24 cellular contexts compared by ENCODE assay signal in the genomic region with DNA sequence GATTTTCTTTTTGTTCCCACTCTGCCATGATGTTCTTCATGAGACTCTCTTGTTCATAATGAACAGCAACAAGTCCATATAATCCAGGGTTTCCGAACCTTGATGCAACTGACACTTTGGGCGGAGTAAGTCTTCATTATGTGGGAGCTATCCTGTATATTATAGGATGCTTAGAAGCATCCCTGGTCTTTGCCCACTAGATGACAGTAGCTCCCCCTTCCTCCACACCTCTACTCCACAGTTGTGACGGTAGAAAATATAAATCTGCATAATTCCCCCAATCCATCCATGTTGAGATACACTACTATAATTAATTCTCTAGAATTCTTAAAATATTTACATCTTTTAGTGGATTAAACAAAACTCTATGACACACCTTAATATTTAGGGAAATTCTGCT.
DNase-seq lines count a peak whose midpoint lies in the region; ATAC-seq and TF ChIP-seq lines count a peak whose summit lies in the region.
"Had no signal": no experiment of that assay in that cellular context is flagged by ENCODE, and none has a peak within 500 bp of the region (broad histone marks: within the 10 kb centered on the region; RNA-seq: fewer than 3 reads in every experiment).

No MANE protein-coding gene starts in this region.

- no TSS peak for BruUV-seq in MCF 10A (replicated peaks; lab: Mats Ljungman, UMichigan)

- POLR2A ChIA-PET in MCF 10A (lab: Yijun Ruan, JAX): interaction anchor here (0.7 kb wide), 1 partner anchor 80 kb away, joined by 3 read pairs; no protein-coding TSS in a partner anchor

- TF ChIP-seq CTCF in MCF 10A (IDR thresholded peaks at IDR 0.05; ENCODE audit: unreplicated experiment) (peak; percentile 23), breast epithelium (IDR thresholded peaks at IDR 0.05) (no peak), endodermal cell (conservative IDR thresholded peaks at IDR 0.05) (peak; percentile 74), type B pancreatic cell (conservative IDR thresholded peaks at IDR 0.05) (peak; percentile 28), foreskin fibroblast (IDR thresholded peaks at IDR 0.05; ENCODE audit: low read depth, low read length) (no peak)

- WGBS in endodermal cell (ENCODE audit: insufficient coverage in 1 of 2, insufficient read length in 1 of 2), 2 experiments: 61% methylated on average over 3 of the region's 3 CpGs; no CpG with 5 or more reads in 1 of the 2 experiments

- H3K4me1 Mint-ChIP-seq in MCF 10A (ENCODE audit: insufficient read depth, unreplicated experiment) (peaks cover 3% of the 10 kb centered on the region), endodermal cell (no peaks in the 10 kb centered on the region), type B pancreatic cell (ENCODE audit: unreplicated experiment) (peaks cover 12% of the 10 kb centered on the region)
- H3K4me1 Mint-ChIP-seq: activated B cell treated with CpG ODN at 0.5 μM for 24 hours had no signal

- H3K27ac Mint-ChIP-seq in MCF 10A (ENCODE audit: low read depth, unreplicated experiment) (no peak overlapping the region), endodermal cell (no peak overlapping the region), type B pancreatic cell (no peak overlapping the region)
- H3K27ac Mint-ChIP-seq: activated B cell treated with CpG ODN at 0.5 μM for 24 hours; activated naive CD8-positive, alpha-beta T cell; activated T-helper 2 cell treated with anti-CD3 and anti-CD28 coated beads, Interferon-gamma antibody, Interleukin-2, Interleukin-4, amounts not matched to agents 10 μg/mL and 5 μg/mL and 100 μg/mL, durations not matched to agents 14 hours and 24 hours and 36 hours; T-helper 2 cell treated with Interferon-gamma antibody and Interleukin-4, amounts not matched to agents 5 μg/mL and 100 μg/mL, for 36 hours had no signal

- no peaks in the 10 kb centered on the region for H3K36me3 Mint-ChIP-seq in MCF 10A (ENCODE audit: insufficient read depth, unreplicated experiment)
- no peaks in the 10 kb centered on the region for H3K36me3 Mint-ChIP-seq in endodermal cell (ENCODE audit: low read depth)
- no peaks in the 10 kb centered on the region for H3K36me3 Mint-ChIP-seq in type B pancreatic cell
- H3K36me3 Mint-ChIP-seq: activated naive CD8-positive, alpha-beta T cell had no signal

- no peak for TF ChIP-seq POLR2A in breast epithelium (IDR thresholded peaks at IDR 0.05)

- DNase-seq in MCF 10A (ENCODE audit: unreplicated experiment) (peak; percentile 10), breast epithelium (ENCODE audit: low spot score in 2 of 2) (no peak), NCI-H69 (lab: John Stamatoyannopoulos, UW) (peak; percentile 57), endodermal cell (no peak), type B pancreatic cell (ENCODE audit: extremely low spot score, unreplicated experiment) (no peak), A172 (ENCODE audit: low spot score) (no peak), foreskin fibroblast (no peak)
- DNase-seq: activated B cell treated with CpG ODN at 0.5 μM for 24 hours; activated CD4-positive, alpha-beta T cell treated with anti-CD3 and anti-CD28 coated beads, Interleukin-2, amount 50 U/mL, for 48 hours; aorta; caudate nucleus; dermis blood vessel endothelial cell; DMS153; GDM1; mesenchymal stem cell; stimulated activated CD8-positive, alpha-beta memory T cell treated with anti-CD3 and anti-CD28 coated beads, Interleukin-4, amount 100 ng/mL, for 48 hours; stomach; tibial artery had no signal

- ATAC-seq in GM18909 (IDR thresholded peaks at IDR 0.05; ENCODE audit: poor library complexity, unreplicated experiment): no peak

- no peaks in the 10 kb centered on the region for H3K9me3 Mint-ChIP-seq in MCF 10A (ENCODE audit: unreplicated experiment)
- no peaks in the 10 kb centered on the region for H3K9me3 Mint-ChIP-seq in endodermal cell
- H3K9me3 Mint-ChIP-seq in type B pancreatic cell: no peaks in the 10 kb centered on the region
- H3K9me3 Mint-ChIP-seq: T-helper 2 cell treated with Interferon-gamma antibody and Interleukin-4, amounts not matched to agents 5 μg/mL and 100 μg/mL, for 36 hours had no signal

- H3K4me3 ChIP-seq in breast epithelium: no peak overlapping the region
- no peak overlapping the region for H3K4me3 ChIP-seq in endodermal cell (ENCODE audit: low read length)
- no peak overlapping the region for H3K4me3 ChIP-seq in foreskin fibroblast (ENCODE audit: low read depth in 1 of 2, low read length in 2 of 2)
- H3K4me3 ChIP-seq: prostate gland, stomach, tibial artery had no signal

- H3K27ac ChIP-seq in breast epithelium (no peak overlapping the region), endodermal cell (ENCODE audit: low read depth, low read length) (no peak overlapping the region)
- H3K27ac ChIP-seq: neutrophil, prostate gland, stomach, tibial artery had no signal

- H3K4me1 ChIP-seq in breast epithelium (no peaks in the 10 kb centered on the region), endodermal cell (ENCODE audit: control insufficient read depth, insufficient read depth, low read length) (no peaks in the 10 kb centered on the region)
- H3K4me1 ChIP-seq: prostate gland, stomach, tibial artery had no signal

- no peak overlapping the region for H3K4me3 Mint-ChIP-seq in MCF 10A (ENCODE audit: unreplicated experiment)
- H3K4me3 Mint-ChIP-seq in endodermal cell: no peak overlapping the region
- no peak overlapping the region for H3K4me3 Mint-ChIP-seq in type B pancreatic cell
- H3K4me3 Mint-ChIP-seq: activated B cell treated with CpG ODN at 0.5 μM for 24 hours; activated naive CD8-positive, alpha-beta T cell; T-helper 2 cell treated with Interferon-gamma antibody and Interleukin-4, amounts not matched to agents 5 μg/mL and 100 μg/mL, for 36 hours had no signal

- CTCF ChIA-PET in MCF 10A (lab: Yijun Ruan, JAX): interaction anchor here (0.5 to 0.7 kb wide), 2 partner anchors 15 to 466 kb away, joined by 3 to 4 read pairs; no protein-coding TSS in a partner anchor

- H3K36me3 ChIP-seq in breast epithelium: no peaks in the 10 kb centered on the region
- no peaks in the 10 kb centered on the region for H3K36me3 ChIP-seq in endodermal cell (ENCODE audit: control insufficient read depth, insufficient read depth, low read length)
- H3K36me3 ChIP-seq: neutrophil, prostate gland, stomach, tibial artery had no signal

- H3K9ac ChIP-seq in endodermal cell (ENCODE audit: extremely low read depth, low read length, poor library complexity, severe bottlenecking): no peak overlapping the region

- intact Hi-C loops in MCF 10A (cut with micrococcal nuclease) (no loop called here), breast epithelium (cut with DNase I; ENCODE audit: low total_unique reads) (no loop called here)

- H3K27me3 Mint-ChIP-seq in MCF 10A (ENCODE audit: insufficient read depth, unreplicated experiment) (peaks cover 67% of the 10 kb centered on the region), endodermal cell (ENCODE audit: insufficient read depth) (peaks cover 3% of the 10 kb centered on the region), type B pancreatic cell (no peaks in the 10 kb centered on the region)
- H3K27me3 Mint-ChIP-seq: activated B cell treated with CpG ODN at 0.5 μM for 24 hours; activated naive CD8-positive, alpha-beta T cell had no signal

- no peaks in the 10 kb centered on the region for H3K27me3 ChIP-seq in breast epithelium
- no peaks in the 10 kb centered on the region for H3K27me3 ChIP-seq in endodermal cell (ENCODE audit: control insufficient read depth, insufficient read depth, low read length, poor library complexity, severe bottlenecking)
- H3K27me3 ChIP-seq: neutrophil, stomach, tibial artery had no signal

- H3K9me3 ChIP-seq in breast epithelium (no peaks in the 10 kb centered on the region), endodermal cell (ENCODE audit: control insufficient read depth, low read length) (no peaks in the 10 kb centered on the region)
- H3K9me3 ChIP-seq: neutrophil, prostate gland, stomach, tibial artery had no signal

Comparison
In these comparisons a context has a peak if more than half of its experiments do, and no peak if none do; other contexts are left out.
1. DNase-seq: peak in MCF 10A (single experiment) and NCI-H69 (single experiment); none in breast epithelium (0 of 2), endodermal cell (single experiment), type B pancreatic cell (single experiment), A172 (single experiment) and foreskin fibroblast (0 of 2).
2. CTCF ChIP-seq: peak in MCF 10A (single experiment), endodermal cell (single experiment) and type B pancreatic cell (single experiment); none in breast epithelium (0 of 3) and foreskin fibroblast (single experiment).